Comparison of ENCODE assay signal across 7 cellular contexts in the genomic region with DNA sequence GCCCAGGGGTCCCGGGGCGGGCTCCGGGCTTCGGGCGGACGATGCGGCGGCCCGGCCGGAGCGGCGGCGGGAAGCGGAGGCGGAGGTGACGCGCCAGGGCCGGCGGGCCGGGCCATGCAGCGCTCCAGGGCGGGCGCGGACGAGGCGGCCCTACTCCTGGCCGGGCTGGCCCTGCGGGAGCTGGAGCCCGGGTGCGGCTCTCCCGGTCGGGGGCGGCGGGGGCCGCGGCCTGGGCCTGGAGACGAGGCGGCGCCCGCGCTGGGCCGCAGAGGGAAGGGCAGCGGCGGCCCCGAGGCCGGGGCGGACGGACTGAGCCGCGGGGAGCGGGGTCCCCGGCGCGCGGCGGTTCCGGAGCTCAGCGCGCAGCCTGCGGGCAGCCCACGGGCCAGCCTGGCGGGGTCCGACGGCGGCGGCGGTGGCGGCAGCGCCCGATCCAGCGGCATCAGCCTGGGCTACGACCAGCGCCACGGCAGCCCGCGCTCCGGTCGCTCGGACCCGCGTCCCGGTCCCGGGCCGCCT. TPM values are rescaled to one million over a fixed set of nuclear protein-coding genes. Genes with fewer than 3 reads are reported as not detected.
DNase-seq lines count a peak whose midpoint lies in the region; ATAC-seq, FAIRE-seq and TF ChIP-seq lines count a peak whose summit lies in the region.

No MANE protein-coding gene starts in this region.

- FAIRE-seq in HepG2 (lab: Jason Lieb, UNC), result no peak

- no peak overlapping the region for H2AFZ ChIP-seq in HepG2 (ENCODE audit: low read length)

- H3K4me2 ChIP-seq in HepG2 (ENCODE audit: low read depth, low read length), result peak overlapping the region; percentile 88

- H3K27ac ChIP-seq in HepG2 (ENCODE audit: extremely low read length, insufficient read depth, low read length), result no peak overlapping the region
- peak overlapping the region; percentile 68 to 80 (median 76) for H3K27ac ChIP-seq in transverse colon

- TF ChIP-seq EP300 in HepG2 (IDR thresholded peaks at IDR 0.05; ENCODE audit: low read depth in 2 of 2, low read length in 2 of 2) (no peak), HepG2 (CRISPR knock-in tag; IDR thresholded peaks at IDR 0.05; ENCODE audit: borderline replicate concordance) (no peak), transverse colon (IDR thresholded peaks at IDR 0.05; ENCODE audit: low read depth) (no peak)

- no CpG with 5 or more reads among the region's 84 CpGs for WGBS in HepG2 (ENCODE audit: low lambda C conversion rate)
- 5% methylated on average over 50 of the region's 84 CpGs; no CpG with 5 or more reads in 1 of the 2 donors for WGBS in transverse colon (ENCODE audit: low coverage in 1 of 2), 2 donors

- peaks cover 24% of the 10 kb centered on the region for H3K4me1 ChIP-seq in HepG2 (ENCODE audit: insufficient read depth, low read length)
- peaks cover 0 to 15% (median 11%) of the 10 kb centered on the region in 4 donors for H3K4me1 ChIP-seq in transverse colon

- H3K79me2 ChIP-seq in HepG2 (ENCODE audit: insufficient read depth, low read length), result peaks cover 2% of the 10 kb centered on the region

- in situ Hi-C loops in HepG2 (cut with HindIII; ENCODE audit: extremely low pct_ligation_motif_present, low pct_unique_long_range_greater_than_20kb) (no loop called here), transverse colon (cut with MboI; ENCODE audit: low pct_ligation_motif_present in 1 of 4, low pct_unique_long_range_greater_than_20kb in 1 of 4, low sequenced_read_pairs in 3 of 4) (no loop called here)

- H3K27me3 ChIP-seq in HepG2 (ENCODE audit: control insufficient read depth in 1 of 2, insufficient read depth in 2 of 2, low read length in 2 of 2) (no peaks in the 10 kb centered on the region), transverse colon (peaks cover 31% of the 10 kb centered on the region)

- H3K9me3 ChIP-seq in HepG2 (ENCODE audit: low read length) (no peaks in the 10 kb centered on the region), transverse colon (no peaks in the 10 kb centered on the region)

- peak overlapping the region; percentile 59 to 76 (median 75) for H3K4me3 ChIP-seq in HepG2 (replicated peaks in 1 of 3; ENCODE audit: insufficient read depth in 1 of 3, low read depth in 2 of 3, low read length in 3 of 3)
- peak overlapping the region; percentile 33 to 59 (median 54) for H3K4me3 ChIP-seq in transverse colon

- no peak for TF ChIP-seq RAD21 in HepG2 (CRISPR knock-in tag; IDR thresholded peaks at IDR 0.05)

- TF ChIP-seq POLR2A in HepG2 (IDR thresholded peaks at IDR 0.05; ENCODE audit: insufficient read depth in 1 of 2, low read depth in 2 of 2, low read length in 2 of 2) (no peak), transverse colon (IDR thresholded peaks at IDR 0.05) (no peak), erythroblast (IDR thresholded peaks at IDR 0.05; ENCODE audit: low read length) (no peak)

- no TSS peak for BruUV-seq in HepG2 (replicated peaks; lab: Mats Ljungman, UMichigan)

- intact Hi-C loops in HepG2 (cut with micrococcal nuclease; ENCODE audit: unreplicated experiment) (no loop called here), transverse colon (cut with DNase I; ENCODE audit: low total_unique reads) (no loop called here)

- POLR2A ChIA-PET in HepG2 (lab: Yijun Ruan, JAX), result interaction anchor here (1.3 kb wide), 1 partner anchor 123 kb away, joined by 3 read pairs; no protein-coding TSS in a partner anchor

- H4K20me1 ChIP-seq in HepG2 (ENCODE audit: insufficient read depth, low read length), result 0 out of 2 replicates have a peak, but pooled peaks cover 2% of the 10 kb centered on the region

- peak overlapping the region; percentile 66 for H3K9ac ChIP-seq in HepG2 (ENCODE audit: insufficient read depth, low read depth, low read length)

- CTCF ChIA-PET in HepG2 (lab: Yijun Ruan, JAX; ENCODE audit: low intra/inter-chr PET ratio, low total read pairs), result interaction anchor here (1.1 kb wide), 1 partner anchor 19 kb away, joined by 3 read pairs; no protein-coding TSS in a partner anchor

- H3K36me3 ChIP-seq in HepG2 (replicated peaks in 1 of 2; ENCODE audit: control insufficient read depth in 1 of 2, insufficient read depth in 2 of 2, low read length in 2 of 2) (no peaks in the 10 kb centered on the region), transverse colon (no peaks in the 10 kb centered on the region)

- TF ChIP-seq CTCF in HepG2 (CRISPR knock-in tag; IDR thresholded peaks at IDR 0.05), result no peak
- no peak for TF ChIP-seq CTCF in transverse colon (IDR thresholded peaks at IDR 0.05)

- ATAC-seq in HepG2, result peak; percentile 16
- ATAC-seq in GM21717 (IDR thresholded peaks at IDR 0.05; ENCODE audit: unreplicated experiment), result no peak

- DNase-seq in HuH-7.5 (ENCODE audit: low spot score) (peak; percentile 60), dermis blood vessel endothelial cell (peak; percentile 73), HepG2 (ENCODE audit: low spot score) (no peak), transverse colon (no peak), NCI-H1417 (lab: John Stamatoyannopoulos, UW) (no peak), erythroblast (lab: John Stamatoyannopoulos, UW) (no peak)

TF ChIP-seq in HepG2, 621 proteins besides CTCF, POLR2A, EP300 and RAD21 (continues in another document):
- TF ChIP-seq SP2 (CRISPR knock-in tag; IDR thresholded peaks at IDR 0.05), result no peak
- TF ChIP-seq ZNF530 (CRISPR knock-in tag; IDR thresholded peaks at IDR 0.05; ENCODE audit: low read depth), result no peak
- no peak for TF ChIP-seq ZNF879 (CRISPR knock-in tag; IDR thresholded peaks at IDR 0.05)
- TF ChIP-seq ZNF776 (CRISPR knock-in tag; IDR thresholded peaks at IDR 0.05), result peak; percentile 0; the same call in 1 of the 2 replicates
- 0 out of 2 replicates have a peak, but pooled peaks have one; percentile 9 for TF ChIP-seq HOXA3 (CRISPR knock-in tag; IDR thresholded peaks at IDR 0.05)
- 0 out of 2 replicates have a peak, but pooled peaks have one; percentile 1 for TF ChIP-seq ZNF563 (CRISPR knock-in tag; IDR thresholded peaks at IDR 0.05)
- TF ChIP-seq RFXANK (CRISPR knock-in tag; IDR thresholded peaks at IDR 0.05), result no peak

RNA-seq across cellular contexts. Expression of a gene that starts 0.4 kb away (rescaled TPM):
- total RNA-seq in dermis blood vessel endothelial cell, result 49.5 and 52.1 TPM in 2 replicates
- total RNA-seq in HepG2 (2016; rRNA removed; fragmentation: Illumina TruSeq; extraction: Trizol), result 9.0 and 15.0 TPM in 2 replicates
- 12.3 and 12.5 TPM in 2 replicates for total RNA-seq in HepG2 (2016; cell fraction: cytosol; rRNA removed; fragmentation: Illumina TruSeq; extraction: Trizol; ENCODE audit: low read depth)
- total RNA-seq in HepG2 (2016; cell fraction: insoluble cytoplasmic fraction; rRNA removed; fragmentation: Illumina TruSeq; extraction: Trizol), result 7.6 and 12.6 TPM in 2 replicates
- total RNA-seq in HepG2 (2016; cell fraction: membrane; rRNA removed; fragmentation: Illumina TruSeq; extraction: Trizol), result 23.0 and 32.2 TPM in 2 replicates
- 6.1 and 7.1 TPM in 2 replicates for total RNA-seq in HepG2 (2016; cell fraction: nucleus; rRNA removed; fragmentation: Illumina TruSeq; extraction: Trizol)
- 18.1 and 20.9 TPM in 2 replicates for polyA plus RNA-seq in HepG2 (2011; rRNA removed)
- 13.7 and 18.9 TPM in 2 replicates for polyA plus RNA-seq in HepG2 (2011; cell fraction: cytosol; rRNA removed)
- polyA plus RNA-seq in HepG2 (2011; cell fraction: nucleus; rRNA removed), result 11.0 and 12.4 TPM in 2 replicates
- polyA plus RNA-seq in HepG2 (2012), result 6.7 and 12.4 TPM in 2 replicates
- polyA plus RNA-seq in HepG2 (2016; cell fraction: cytosol; fragmentation: Illumina TruSeq; extraction: Trizol; ENCODE audit: low read depth), result 9.0 and 11.1 TPM in 2 replicates
- 7.0 and 8.8 TPM in 2 replicates for polyA plus RNA-seq in HepG2 (2016; cell fraction: insoluble cytoplasmic fraction; fragmentation: Illumina TruSeq; extraction: Trizol; ENCODE audit: low read depth)
- 18.0 and 20.4 TPM in 2 replicates for polyA plus RNA-seq in HepG2 (2016; cell fraction: membrane; fragmentation: Illumina TruSeq; extraction: Trizol; ENCODE audit: low read depth)
- polyA plus RNA-seq in HepG2 (2016; cell fraction: nucleus; fragmentation: Illumina TruSeq; extraction: Trizol; ENCODE audit: insufficient read depth, low read depth), result 7.5 and 9.5 TPM in 2 replicates
- polyA minus RNA-seq in HepG2 (2011; rRNA and poly(A)+ RNA removed; ENCODE audit: low replicate concordance), result 3.6 and 41.2 TPM in 2 replicates
- 11.4 and 11.8 TPM in 2 replicates for polyA minus RNA-seq in HepG2 (2011; cell fraction: cytosol; rRNA and poly(A)+ RNA removed)
- polyA minus RNA-seq in HepG2 (2011; cell fraction: nucleus; rRNA and poly(A)+ RNA removed), result 2.4 and 5.6 TPM in 2 replicates
- total RNA-seq in transverse colon, result 1 to 10 TPM in 3 of 4 donors, under 1 TPM in 1; 0.60 to 4.1 (median 2.2) TPM

RNA-seq across cellular contexts. Expression of a gene that starts 53.7 kb away (rescaled TPM):
- total RNA-seq in dermis blood vessel endothelial cell, result 136 and 218 TPM in 2 replicates
- total RNA-seq in HepG2 (2016; rRNA removed; fragmentation: Illumina TruSeq; extraction: Trizol), result 222 and 327 TPM in 2 replicates
- 111 and 132 TPM in 2 replicates for total RNA-seq in HepG2 (2016; cell fraction: cytosol; rRNA removed; fragmentation: Illumina TruSeq; extraction: Trizol; ENCODE audit: low read depth)
- 217 and 335 TPM in 2 replicates for total RNA-seq in HepG2 (2016; cell fraction: insoluble cytoplasmic fraction; rRNA removed; fragmentation: Illumina TruSeq; extraction: Trizol)
- 253 and 274 TPM in 2 replicates for total RNA-seq in HepG2 (2016; cell fraction: membrane; rRNA removed; fragmentation: Illumina TruSeq; extraction: Trizol)
- 84.0 and 88.3 TPM in 2 replicates for total RNA-seq in HepG2 (2016; cell fraction: nucleus; rRNA removed; fragmentation: Illumina TruSeq; extraction: Trizol)
- polyA plus RNA-seq in HepG2 (2011; rRNA removed), result 117 and 172 TPM in 2 replicates
- polyA plus RNA-seq in HepG2 (2011; cell fraction: cytosol; rRNA removed), result 89.3 and 104 TPM in 2 replicates
- 43.7 and 47.8 TPM in 2 replicates for polyA plus RNA-seq in HepG2 (2011; cell fraction: nucleus; rRNA removed)
- polyA plus RNA-seq in HepG2 (2012), result 112 and 146 TPM in 2 replicates
- polyA plus RNA-seq in HepG2 (2016; cell fraction: cytosol; fragmentation: Illumina TruSeq; extraction: Trizol; ENCODE audit: low read depth), result 64.4 and 67.9 TPM in 2 replicates
- 228 and 233 TPM in 2 replicates for polyA plus RNA-seq in HepG2 (2016; cell fraction: insoluble cytoplasmic fraction; fragmentation: Illumina TruSeq; extraction: Trizol; ENCODE audit: low read depth)
- polyA plus RNA-seq in HepG2 (2016; cell fraction: membrane; fragmentation: Illumina TruSeq; extraction: Trizol; ENCODE audit: low read depth), result 113 and 131 TPM in 2 replicates
- polyA plus RNA-seq in HepG2 (2016; cell fraction: nucleus; fragmentation: Illumina TruSeq; extraction: Trizol; ENCODE audit: insufficient read depth, low read depth), result 93.7 and 95.4 TPM in 2 replicates
- polyA minus RNA-seq in HepG2 (2011; rRNA and poly(A)+ RNA removed; ENCODE audit: low replicate concordance), result 113 and 118 TPM in 2 replicates
- polyA minus RNA-seq in HepG2 (2011; cell fraction: cytosol; rRNA and poly(A)+ RNA removed), result 132 and 194 TPM in 2 replicates
- polyA minus RNA-seq in HepG2 (2011; cell fraction: nucleus; rRNA and poly(A)+ RNA removed), result 68.1 and 99.3 TPM in 2 replicates
- 100 to 1,000 TPM in 2 of 4 donors, 10 to 100 TPM in 2; 40.6 to 228 (median 110) TPM for total RNA-seq in transverse colon

Comparison
In these comparisons a context has a peak if more than half of its experiments do, and no peak if none do; other contexts are left out.
1. DNase-seq: peak in HuH-7.5 (single experiment) and dermis blood vessel endothelial cell (single experiment); none in HepG2 (single experiment), transverse colon (single experiment), NCI-H1417 (0 of 3) and erythroblast (0 of 2).